In genomic region chr13:87078947-87079795, GRCh38 we compare ENCODE assay signal across 2 cellular contexts.
TF ChIP-seq lines count a peak whose summit lies in the region.

No MANE protein-coding gene starts in this region.

TF ChIP-seq in GM23338, 12 proteins besides CTCF, POLR2A, EP300 and RAD21:
- no peak for TF ChIP-seq JUNB (IDR thresholded peaks at IDR 0.05; ENCODE audit: unreplicated experiment)
- TF ChIP-seq EZH2phosphoT487 (IDR thresholded peaks at IDR 0.05; ENCODE audit: unreplicated experiment), result no peak
- TF ChIP-seq POLR2AphosphoS5 (IDR thresholded peaks at IDR 0.05; ENCODE audit: low read depth), result no peak
- no peak for TF ChIP-seq STAT1 (IDR thresholded peaks at IDR 0.05; ENCODE audit: unreplicated experiment)

TF ChIP-seq in H1, 55 proteins besides CTCF, POLR2A, EP300 and RAD21 (continued from another document):
- TF ChIP-seq JUND (IDR thresholded peaks at IDR 0.05; ENCODE audit: low read length) (no peak), TAF1 (IDR thresholded peaks at IDR 0.05; ENCODE audit: low read depth, low read length) (no peak), JUN (IDR thresholded peaks at IDR 0.05; ENCODE audit: low read depth, low read length) (no peak), NRF1 (IDR thresholded peaks at IDR 0.05; ENCODE audit: low read depth, low read length) (no peak), KDM1A (IDR thresholded peaks at IDR 0.05; ENCODE audit: borderline replicate concordance, low read length) (no peak), SRF (IDR thresholded peaks at IDR 0.05; ENCODE audit: low read depth, low read length) (no peak), TBP (IDR thresholded peaks at IDR 0.05; ENCODE audit: low read depth, low read length) (no peak), E2F6 (IDR thresholded peaks at IDR 0.05) (no peak), CTBP2 (IDR thresholded peaks at IDR 0.05; ENCODE audit: borderline replicate concordance, insufficient read depth, insufficient read length, low read length) (no peak), RFX5 (IDR thresholded peaks at IDR 0.05; ENCODE audit: borderline replicate concordance, low read depth, low read length) (no peak), SP1 (IDR thresholded peaks at IDR 0.05; ENCODE audit: low read depth, low read length) (no peak), RXRA (IDR thresholded peaks at IDR 0.05; ENCODE audit: insufficient read depth, low read depth, low read length) (no peak), SIRT6 (IDR thresholded peaks at IDR 0.05; ENCODE audit: low read length) (no peak), CHD1 (IDR thresholded peaks at IDR 0.05; ENCODE audit: low read depth, low read length) (no peak), HDAC2 (IDR thresholded peaks at IDR 0.05; ENCODE audit: borderline replicate concordance in 1 of 2, low read depth in 2 of 2, low read length in 2 of 2) (no peak), BRCA1 (IDR thresholded peaks at IDR 0.05; ENCODE audit: low read depth, low read length) (no peak), TAF7 (optimal IDR thresholded peaks at IDR 0.05; ENCODE audit: borderline replicate concordance, low read depth, low read length) (no peak), CREB1 (IDR thresholded peaks at IDR 0.05) (no peak), GTF2F1 (IDR thresholded peaks at IDR 0.05; ENCODE audit: borderline replicate concordance, low read depth, low read length) (no peak)
